Comparison of ENCODE assay signal across 1 cellular context in genomic region chr22:22773979-22774738, GRCh38.
TF ChIP-seq lines count a peak whose summit lies in the region.

No MANE protein-coding gene starts in this region.

TF ChIP-seq in SK-N-SH, 30 proteins besides CTCF, POLR2A, EP300 and RAD21 (continued from another document):
- TF ChIP-seq ZBTB33 (IDR thresholded peaks at IDR 0.05; ENCODE audit: borderline replicate concordance, low read depth): no peak
- no peak for TF ChIP-seq GATA2 (CRISPR knock-in tag; IDR thresholded peaks at IDR 0.05)
- TF ChIP-seq JUND (IDR thresholded peaks at IDR 0.05): no peak
